Comparison of ENCODE assay signal across 8 cellular contexts in the genomic region with DNA sequence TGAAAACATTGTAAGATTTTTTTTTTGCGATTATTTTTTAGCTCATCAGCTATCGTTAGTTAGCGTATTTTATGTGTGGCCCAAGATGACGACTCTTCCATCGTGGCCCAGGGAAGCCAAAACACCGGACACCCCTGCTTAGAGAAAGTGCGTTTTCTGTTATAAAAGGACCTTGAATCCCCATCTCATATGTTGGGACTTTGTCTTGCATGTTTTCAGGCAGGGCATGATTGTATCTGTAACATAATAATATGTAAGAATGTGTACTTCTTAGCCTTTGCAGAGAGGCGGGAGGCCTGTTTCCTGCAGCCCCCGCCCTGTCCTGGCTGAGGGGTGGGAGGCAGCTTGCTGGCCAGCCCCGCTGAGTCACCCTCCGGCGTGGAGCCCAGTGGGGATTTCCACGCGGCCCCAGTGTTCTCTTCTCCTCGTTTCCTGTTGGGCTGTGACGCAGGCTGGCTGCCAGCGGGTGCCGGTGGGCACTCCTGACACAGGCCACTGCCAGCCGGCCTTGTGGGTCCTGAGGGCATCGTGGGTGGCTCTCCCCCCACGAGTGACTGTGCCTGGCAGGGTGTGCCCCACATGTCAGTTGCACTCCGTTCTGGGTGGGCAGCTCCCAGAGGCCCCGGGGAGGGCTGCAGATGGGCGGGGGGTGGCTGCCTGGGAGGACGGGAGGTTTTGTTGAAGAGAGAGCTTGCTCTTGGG. TPM values are rescaled to one million over a fixed set of nuclear protein-coding genes. Genes with fewer than 3 reads are reported as not detected.
DNase-seq lines count a peak whose midpoint lies in the region; ATAC-seq, FAIRE-seq and TF ChIP-seq lines count a peak whose summit lies in the region.

No MANE protein-coding gene starts in this region.

- H3K9me1 ChIP-seq in K562 (ENCODE audit: control insufficient read depth, insufficient read depth, low read length) = no peaks in the 10 kb centered on the region

- peak overlapping the region; percentile 1 to 86; a peak in 3 of 4 replicates for H3K9ac ChIP-seq in K562 (ENCODE audit: insufficient read depth in 1 of 2, low read depth in 2 of 2, low read length in 2 of 2)

- WGBS in K562 (ENCODE audit: insufficient coverage, low coverage, missing lambda C conversion rate) = 56% methylated on average over 24 of the region's 25 CpGs

- in situ Hi-C loops in K562 (cut with MboI) = no loop called here

- no peak overlapping the region for H3K4me3 ChIP-seq in K562

- no peak overlapping the region for H2AFZ ChIP-seq in K562 (ENCODE audit: low read depth, low read length)

- intact Hi-C loops in K562 (cut with micrococcal nuclease) = no loop called here

- H3K27me3 ChIP-seq in K562 (ENCODE audit: control insufficient read depth in 2 of 2, insufficient read depth in 2 of 2, low read length in 2 of 2) = no peaks in the 10 kb centered on the region

- TF ChIP-seq CTCF in K562 (IDR thresholded peaks at IDR 0.05 in 2 of 3, conservative IDR thresholded peaks at IDR 0.05 in 1 of 3; ENCODE audit: insufficient read depth in 2 of 3, low read depth in 1 of 3, low read length in 3 of 3) = no peak

- BruUV-seq in K562 (replicated peaks; lab: Mats Ljungman, UMichigan) = no TSS peak

- FAIRE-seq in K562 (lab: Jason Lieb, UNC) = no peak

- H3K27ac ChIP-seq in K562 (ENCODE audit: extremely low read depth, low read depth, low read length) = peak overlapping the region; percentile 58; the same call in 1 of the 3 replicates

- no peaks in the 10 kb centered on the region for H4K20me1 ChIP-seq in K562 (replicated peaks; ENCODE audit: control insufficient read depth, insufficient read depth, low read length)

- no peaks in the 10 kb centered on the region for H3K36me3 ChIP-seq in K562 (ENCODE audit: control insufficient read depth, insufficient read depth, low read length)

- TF ChIP-seq RAD21 in K562 (CRISPR knock-in tag; conservative IDR thresholded peaks at IDR 0.05 in 1 of 2, IDR thresholded peaks at IDR 0.05 in 1 of 2) = no peak

- peaks cover 39% of the 10 kb centered on the region for H3K79me2 ChIP-seq in K562 (ENCODE audit: control insufficient read depth, insufficient read depth, low read length)

- DNase-seq in ELR (ENCODE audit: low read depth) (peak; percentile 90), UCSD-AML1 (lab: John Stamatoyannopoulos, UW; ENCODE audit: unreplicated experiment) (peak; percentile 83), K562 (ENCODE audit: extremely low read depth in 1 of 4, low spot score in 3 of 4) (peak; percentile 47 to 63 (median 58)), kidney glomerular epithelial cell (lab: John Stamatoyannopoulos, UW) (peak; percentile 74), NCI-H187 treated with DMSO at 0.1 percent for 48 hours (lab: John Stamatoyannopoulos, UW) (no peak), NCI-H2171 treated with DMSO at 0.1 percent for 48 hours (lab: John Stamatoyannopoulos, UW) (no peak)
- DNase-seq in stimulated activated CD4-positive, alpha-beta T cell treated with anti-CD3 and anti-CD28 coated beads, Interleukin-15, amount 100 ng/mL, for 48 hours (ENCODE audit: low read depth in 2 of 2) = peak; percentile 76 to 79

- TF ChIP-seq EP300 in K562 (IDR thresholded peaks at IDR 0.05; ENCODE audit: low read length) = no peak

- CTCF ChIA-PET in K562 (lab: Yijun Ruan, JAX; ENCODE audit: low intra/inter-chr PET ratio) = no interaction called here

- H3K4me2 ChIP-seq in K562 (ENCODE audit: insufficient read depth, low read length) = no peak overlapping the region

- ATAC-seq in HG02870 (IDR thresholded peaks at IDR 0.05; ENCODE audit: unreplicated experiment) (peak; percentile 66), K562 (peak; percentile 26)

- POLR2A ChIA-PET in K562 (lab: Yijun Ruan, JAX) = interaction anchor here (0.7 to 3.1 kb wide), 5 partner anchors 10 to 36 kb away, joined by 3 to 9 read pairs (median 3); no protein-coding TSS in a partner anchor

- H3K9me3 ChIP-seq in K562 (replicated peaks; ENCODE audit: control insufficient read depth, insufficient read depth, low read depth, low read length) = no peaks in the 10 kb centered on the region

- no peak for TF ChIP-seq POLR2A in K562 (conservative IDR thresholded peaks at IDR 0.05)

- H3K4me1 ChIP-seq in K562 (replicated peaks in 1 of 2; ENCODE audit: control insufficient read depth in 2 of 2, insufficient read depth in 2 of 2, low read length in 2 of 2) = peaks cover 33 to 67% of the 10 kb centered on the region in 2 experiments

TF ChIP-seq in K562, 482 proteins besides CTCF, POLR2A, EP300 and RAD21 (continues in another document):
- TF ChIP-seq, protein P1, sequence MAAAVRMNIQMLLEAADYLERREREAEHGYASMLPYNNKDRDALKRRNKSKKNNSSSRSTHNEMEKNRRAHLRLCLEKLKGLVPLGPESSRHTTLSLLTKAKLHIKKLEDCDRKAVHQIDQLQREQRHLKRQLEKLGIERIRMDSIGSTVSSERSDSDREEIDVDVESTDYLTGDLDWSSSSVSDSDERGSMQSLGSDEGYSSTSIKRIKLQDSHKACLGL (CRISPR knock-in tag; IDR thresholded peaks at IDR 0.05; ENCODE audit: borderline replicate concordance, poor library complexity, severe bottlenecking) = no peak
- no peak for TF ChIP-seq CEBPG (CRISPR knock-in tag; IDR thresholded peaks at IDR 0.05)
- TF ChIP-seq CEBPG (tag; conservative IDR thresholded peaks at IDR 0.05 in 1 of 2, IDR thresholded peaks at IDR 0.05 in 1 of 2) = no peak
- TF ChIP-seq HMG20B (CRISPR knock-in tag; IDR thresholded peaks at IDR 0.05) = no peak
- no peak for TF ChIP-seq GTF2E2 (tag; IDR thresholded peaks at IDR 0.05)
- TF ChIP-seq ZNF354B (CRISPR knock-in tag; IDR thresholded peaks at IDR 0.05) = no peak
- no peak for TF ChIP-seq GATAD2A (IDR thresholded peaks at IDR 0.05)
- peak; percentile 49; the same call in 1 of the 2 replicates for TF ChIP-seq JUND (IDR thresholded peaks at IDR 0.05; ENCODE audit: borderline replicate concordance, low read depth, low read length)
- no peak for TF ChIP-seq JUND (tag; IDR thresholded peaks at IDR 0.05; ENCODE audit: borderline replicate concordance, low read depth, low read length)
- TF ChIP-seq ID3 (CRISPR knock-in tag; IDR thresholded peaks at IDR 0.05) = no peak
- no peak for TF ChIP-seq ID3 (tag; IDR thresholded peaks at IDR 0.05)
- no peak for TF ChIP-seq SMAD1 (IDR thresholded peaks at IDR 0.05; ENCODE audit: low read depth, low read length, partially characterized antibody)
- no peak for TF ChIP-seq ZKSCAN1 (IDR thresholded peaks at IDR 0.05; ENCODE audit: low read depth, low read length)
- TF ChIP-seq ZBTB2 (IDR thresholded peaks at IDR 0.05) = peak; percentile 80
- no peak for TF ChIP-seq EZH2 (IDR thresholded peaks at IDR 0.05; ENCODE audit: borderline replicate concordance, low read depth, low read length)
- TF ChIP-seq, protein P2, sequence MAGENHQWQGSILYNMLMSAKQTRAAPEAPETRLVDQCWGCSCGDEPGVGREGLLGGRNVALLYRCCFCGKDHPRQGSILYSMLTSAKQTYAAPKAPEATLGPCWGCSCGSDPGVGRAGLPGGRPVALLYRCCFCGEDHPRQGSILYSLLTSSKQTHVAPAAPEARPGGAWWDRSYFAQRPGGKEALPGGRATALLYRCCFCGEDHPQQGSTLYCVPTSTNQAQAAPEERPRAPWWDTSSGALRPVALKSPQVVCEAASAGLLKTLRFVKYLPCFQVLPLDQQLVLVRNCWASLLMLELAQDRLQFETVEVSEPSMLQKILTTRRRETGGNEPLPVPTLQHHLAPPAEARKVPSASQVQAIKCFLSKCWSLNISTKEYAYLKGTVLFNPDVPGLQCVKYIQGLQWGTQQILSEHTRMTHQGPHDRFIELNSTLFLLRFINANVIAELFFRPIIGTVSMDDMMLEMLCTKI (IDR thresholded peaks at IDR 0.05; ENCODE audit: partially characterized antibody) = no peak
- TF ChIP-seq TARDBP (IDR thresholded peaks at IDR 0.05) = no peak

RNA-seq across cellular contexts. Expression of gene SMAD3, which starts 55.6 kb away (rescaled TPM):
- total RNA-seq in K562 (2011; cell fraction: chromatin; rRNA removed; ENCODE audit: low replicate concordance) = 61.6 and 88.8 TPM in 2 replicates
- total RNA-seq in K562 (2011; cell fraction: nucleolus; rRNA removed) = 33.5 and 35.9 TPM in 2 replicates
- total RNA-seq in K562 (2011; cell fraction: nucleoplasm; rRNA removed) = 44.2 and 72.8 TPM in 2 replicates
- total RNA-seq in K562 (2014; rRNA removed) = 11.1 and 11.9 TPM in 2 replicates
- total RNA-seq in K562 (2014; rRNA removed; fragmentation: Illumina TruSeq; extraction: Trizol) = 9.2 and 11.0 TPM in 2 replicates
- 9.1 and 9.6 TPM in 2 replicates for total RNA-seq in K562 (2015; rRNA removed; fragmentation: Illumina TruSeq; extraction: Trizol)
- 24.3 and 30.1 TPM in 2 replicates for total RNA-seq in K562 (2021)
- 14.6 and 22.6 TPM in 2 replicates for polyA plus RNA-seq in K562 (2011; rRNA removed)
- 11.5 and 14.8 TPM in 2 replicates for polyA plus RNA-seq in K562 (2011; cell fraction: cytosol; rRNA removed)
- polyA plus RNA-seq in K562 (2011; cell fraction: nucleus; rRNA removed) = 52.1 and 90.9 TPM in 2 replicates
- polyA plus RNA-seq in K562 (2012) = 17.9 and 20.7 TPM in 2 replicates
- polyA plus RNA-seq in K562 (2014; fragmentation: Illumina TruSeq; extraction: Trizol) = 34.7 and 39.2 TPM in 2 replicates
- polyA plus RNA-seq in K562 (2014; fragmentation: Nextera tagmentation; extraction: Ambion mirVana) = 1 to 10 TPM; 4.3 to 5.0 TPM
- polyA plus RNA-seq in K562 (2014; rRNA removed) = 13.3 and 14.3 TPM in 2 replicates
- polyA minus RNA-seq in K562 (2011; rRNA and poly(A)+ RNA removed) = 14.9 and 15.1 TPM in 2 replicates
- 15.1 and 16.3 TPM in 2 replicates for polyA minus RNA-seq in K562 (2011; cell fraction: cytosol; rRNA and poly(A)+ RNA removed)
- 12.7 and 18.8 TPM in 2 replicates for polyA minus RNA-seq in K562 (2011; cell fraction: nucleus; rRNA and poly(A)+ RNA removed)

Comparison
In these comparisons a context has a peak if more than half of its experiments do, and no peak if none do; other contexts are left out.
1. DNase-seq: peak in ELR (single experiment), UCSD-AML1 (single experiment), K562 (4 of 4), kidney glomerular epithelial cell (single experiment) and stimulated activated CD4-positive, alpha-beta T cell treated with anti-CD3 and anti-CD28 coated beads, Interleukin-15, amount 100 ng/mL, for 48 hours (2 of 2); none in NCI-H187 treated with DMSO at 0.1 percent for 48 hours (single experiment) and NCI-H2171 treated with DMSO at 0.1 percent for 48 hours (single experiment).